In genomic region chr3:129160891-129161859, GRCh38 we compare ENCODE assay signal across 8 cellular contexts. TPM values are rescaled to one million over a fixed set of nuclear protein-coding genes. Genes with fewer than 3 reads are reported as not detected.
DNase-seq lines count a peak whose midpoint lies in the region; TF ChIP-seq lines count a peak whose summit lies in the region.

Gene ISY1 (minus strand): TSS chr3:129161063. CDS start chr3:129160975, 88 bp downstream.

- DNase-seq in GF-D8 (lab: John Stamatoyannopoulos, UW) (peak; percentile 88), HAP-1 (ENCODE audit: low spot score in 2 of 2) (peak; percentile 90 to 91), MG63 (peak; percentile 94), SHP77 treated with DMSO at 0.1 percent for 48 hours (lab: John Stamatoyannopoulos, UW) (peak; percentile 97), fibroblast of the conjunctiva (ENCODE audit: low read depth) (peak; percentile 92), neural crest cell (ENCODE audit: low read depth, low spot score) (peak; percentile 74)
- peak; percentile 95 for DNase-seq in activated effector memory CD4-positive, alpha-beta T cell treated with anti-CD3 and anti-CD28 coated beads, Interleukin-2, amount 50 U/mL, for 16 hours

- H3K27me3 Mint-ChIP-seq in neural crest cell (ENCODE audit: low read depth) = no peaks in the 10 kb centered on the region

- H3K4me3 ChIP-seq in HAP-1 = peak within 1 kb of the TSS; percentile 62
- peak within 1 kb of the TSS; percentile 72 for H3K4me3 ChIP-seq in MG63
- peak within 1 kb of the TSS; percentile 74 to 95 for H3K4me3 ChIP-seq in stomach smooth muscle (ENCODE audit: low read length in 2 of 2)

- H3K27me3 ChIP-seq in HAP-1 (ENCODE audit: low read depth) (no peaks in the 10 kb centered on the region), MG63 (no peaks in the 10 kb centered on the region), stomach smooth muscle (ENCODE audit: control insufficient read depth in 1 of 2, insufficient read depth in 2 of 2, low read length in 2 of 2) (no peaks in the 10 kb centered on the region)

- no peaks in the 10 kb centered on the region for H3K9me3 ChIP-seq in HAP-1
- no peaks in the 10 kb centered on the region for H3K9me3 ChIP-seq in MG63
- H3K9me3 ChIP-seq in stomach smooth muscle (ENCODE audit: control insufficient read depth in 2 of 2, low read length in 2 of 2) = no peaks in the 10 kb centered on the region

- H3K27ac Mint-ChIP-seq in neural crest cell (ENCODE audit: unreplicated experiment) = peak within 1 kb of the TSS; percentile 100

- no peaks in the 10 kb centered on the region for H3K36me3 Mint-ChIP-seq in neural crest cell (ENCODE audit: low read depth)

- H3K27ac ChIP-seq in stomach smooth muscle (ENCODE audit: low read length) = peak within 1 kb of the TSS; percentile 96

- no peaks in the 10 kb centered on the region for H3K9me3 Mint-ChIP-seq in neural crest cell

- H3K9ac ChIP-seq in stomach smooth muscle (ENCODE audit: low read length in 2 of 2) = peak within 1 kb of the TSS; percentile 94 to 100

- H3K36me3 ChIP-seq in HAP-1 (replicated peaks) (peaks cover 18% of the 10 kb centered on the region), MG63 (peaks cover 39% of the 10 kb centered on the region), stomach smooth muscle (ENCODE audit: control insufficient read depth in 2 of 2, insufficient read depth in 2 of 2, low read length in 2 of 2) (peaks cover 8 to 10% of the 10 kb centered on the region in 2 donors)

- in situ Hi-C loops in HAP-1 (cut with MboI; ENCODE audit: low sequenced_read_pairs) = no loop called here

- H3K4me3 Mint-ChIP-seq in neural crest cell = peak within 1 kb of the TSS; percentile 99

- peaks cover 39% of the 10 kb centered on the region for H3K4me1 Mint-ChIP-seq in neural crest cell

- peaks cover 10% of the 10 kb centered on the region for H3K4me1 ChIP-seq in HAP-1
- H3K4me1 ChIP-seq in stomach smooth muscle (ENCODE audit: control insufficient read depth, insufficient read depth, low read length) = peaks cover 19% of the 10 kb centered on the region

- TF ChIP-seq CTCF in neural crest cell (conservative IDR thresholded peaks at IDR 0.05) = peak; percentile 84

RNA-seq across cellular contexts. Expression of gene ISY1, which starts in this region (rescaled TPM):
- total RNA-seq in MG63 (2014; rRNA removed; shearing (Covaris generic); ENCODE audit: low replicate concordance) = 64.0 and 107 TPM in 2 replicates
- 31.4 and 34.7 TPM in 2 replicates for total RNA-seq in neural crest cell

Comparison
In these comparisons a context has a peak if more than half of its experiments do, and no peak if none do; other contexts are left out.
1. Peak in every context shown above with its lines: DNase-seq, H3K4me3 ChIP-seq and H3K27ac ChIP-seq.